In the genomic region with DNA sequence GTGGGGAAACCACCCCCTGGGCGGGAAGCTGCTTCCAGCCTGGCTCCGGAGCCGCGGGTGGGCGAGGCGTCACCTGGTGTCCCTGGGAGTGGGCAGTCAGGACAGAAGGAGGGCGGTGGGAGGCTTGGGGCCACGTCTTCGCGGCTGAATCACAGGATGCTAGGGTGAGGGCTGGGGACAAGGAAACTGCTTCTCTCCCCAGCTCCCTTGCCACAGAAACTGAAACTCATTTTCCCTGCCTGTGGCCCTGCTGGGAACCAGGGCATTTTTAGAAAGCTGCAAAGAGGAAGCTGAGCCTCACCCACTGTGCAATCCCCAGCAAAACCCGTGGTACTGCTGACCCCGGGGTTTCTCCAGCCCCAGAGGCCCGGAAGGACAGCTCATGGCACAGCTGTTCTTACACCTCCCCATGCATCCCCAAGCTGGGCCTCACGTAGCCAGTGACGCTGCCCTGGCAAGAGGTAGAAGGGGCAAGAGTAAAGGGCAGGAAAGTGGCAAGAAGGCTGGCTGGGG, we compare ENCODE assay signal across 8 cellular contexts. TPM values are rescaled to one million over a fixed set of nuclear protein-coding genes. Genes with fewer than 3 reads are reported as not detected.
A peak's percentile ranks its signal among the peaks of the same experiment; 100 is the strongest.
DNase-seq lines count a peak whose midpoint lies in the region; ATAC-seq, FAIRE-seq and TF ChIP-seq lines count a peak whose summit lies in the region.

No MANE protein-coding gene starts in this region.

- no peaks in the 10 kb centered on the region for H3K4me1 ChIP-seq in urinary bladder (ENCODE audit: insufficient read depth)

- H3K36me3 Mint-ChIP-seq in naive thymus-derived CD8-positive, alpha-beta T cell: no peaks in the 10 kb centered on the region

- H3K36me3 ChIP-seq in urinary bladder (ENCODE audit: insufficient read depth): no peaks in the 10 kb centered on the region

- H3K27ac ChIP-seq in urinary bladder (ENCODE audit: low read depth): peak overlapping the region; percentile 41

- ATAC-seq in GM19395 (IDR thresholded peaks at IDR 0.05; ENCODE audit: unreplicated experiment): peak; percentile 40
- ATAC-seq in naive thymus-derived CD8-positive, alpha-beta T cell: peak; percentile 44 to 56

- peak; percentile 94 for DNase-seq in CD1c-positive myeloid dendritic cell (ENCODE audit: extremely low spot score)
- peak; percentile 69 for DNase-seq in HTR-8/SVneo (ENCODE audit: insufficient read length, low spot score)
- DNase-seq in activated CD4-positive, alpha-beta T cell treated with anti-CD3 and anti-CD28 coated beads, Interleukin-2, amount 50 U/mL, for 48 hours: peak; percentile 69 to 72
- DNase-seq in epithelial cell of esophagus (ENCODE audit: low read depth): peak; percentile 71
- peak in 3 of 10 donors; percentile 35 to 43 (median 41) for DNase-seq in naive thymus-derived CD8-positive, alpha-beta T cell
- no peak for DNase-seq in NCI-H2196 (lab: John Stamatoyannopoulos, UW; ENCODE audit: unreplicated experiment)

- H3K9me3 Mint-ChIP-seq in naive thymus-derived CD8-positive, alpha-beta T cell: no peaks in the 10 kb centered on the region

- no peak for FAIRE-seq in HTR-8/SVneo (lab: Jason Lieb, UNC)

- H3K4me3 ChIP-seq in epithelial cell of esophagus (ENCODE audit: low read length): no peak overlapping the region
- H3K4me3 ChIP-seq in urinary bladder (ENCODE audit: low read depth, low read length): no peak overlapping the region

- peaks cover 21 to 88% (median 54%) of the 10 kb centered on the region in 4 donors for H3K4me1 Mint-ChIP-seq in naive thymus-derived CD8-positive, alpha-beta T cell

- H3K27ac Mint-ChIP-seq in naive thymus-derived CD8-positive, alpha-beta T cell: peak overlapping the region; percentile 66 to 96 (median 91)

- WGBS in urinary bladder: 36% methylated on average over 15 of the region's 15 CpGs

- no peak for TF ChIP-seq CTCF in epithelial cell of esophagus (IDR thresholded peaks at IDR 0.05; ENCODE audit: insufficient read depth, low read depth, low read length, missing control alignments)

- no peaks in the 10 kb centered on the region for H3K27me3 Mint-ChIP-seq in naive thymus-derived CD8-positive, alpha-beta T cell

- peak overlapping the region; percentile 76 to 90 (median 83) for H3K4me3 Mint-ChIP-seq in naive thymus-derived CD8-positive, alpha-beta T cell

- POLR2A ChIA-PET in naive thymus-derived CD8-positive, alpha-beta T cell (lab: Charles Lee): interaction anchor here (0.5 to 2.2 kb wide), 13 partner anchors 9 to 1636 kb away, joined by 3 to 13 read pairs (median 3); partner anchors contain the start of genes RHBDF2 and UBE2O

RNA-seq across cellular contexts. Expression of gene RHBDF2, which starts 8.2 kb away (rescaled TPM):
- total RNA-seq in naive thymus-derived CD8-positive, alpha-beta T cell: 10 to 100 TPM; 59.4 to 62.4 TPM
- polyA plus RNA-seq in naive thymus-derived CD8-positive, alpha-beta T cell: 10 to 100 TPM in 1 of 3 donors, 1 to 10 TPM in 2; 4.8 to 10.2 (median 6.2) TPM
- total RNA-seq in urinary bladder: 4.2 TPM
- 17.2 TPM for polyA plus RNA-seq in urinary bladder

RNA-seq across cellular contexts. Expression of gene AANAT, which starts 25.6 kb away (rescaled TPM):
- total RNA-seq in naive thymus-derived CD8-positive, alpha-beta T cell: not detected
- not detected for polyA plus RNA-seq in naive thymus-derived CD8-positive, alpha-beta T cell
- total RNA-seq in urinary bladder: not detected
- not detected for polyA plus RNA-seq in urinary bladder

RNA-seq across cellular contexts. Expression of gene UBE2O, which starts 40.1 kb away (rescaled TPM):
- total RNA-seq in naive thymus-derived CD8-positive, alpha-beta T cell: 10 to 100 TPM; 49.7 to 50.4 TPM
- polyA plus RNA-seq in naive thymus-derived CD8-positive, alpha-beta T cell: 10 to 100 TPM in 2 of 3 donors, 1 to 10 TPM in 1; 8.8 to 14.4 (median 10.6) TPM
- 18.3 TPM for total RNA-seq in urinary bladder
- polyA plus RNA-seq in urinary bladder: 14.0 TPM

RNA-seq across cellular contexts. Expression of gene CYGB, which starts 44.5 kb away (rescaled TPM):
- 1 to 10 TPM in 1 of 2 experiments, under 1 TPM in 1; 0.52 to 2.1 TPM for total RNA-seq in naive thymus-derived CD8-positive, alpha-beta T cell
- polyA plus RNA-seq in naive thymus-derived CD8-positive, alpha-beta T cell: 1 to 10 TPM in 1 of 3 donors, under 1 TPM in 2; 0.40 to 1.0 (median 0.53) TPM
- 14.4 TPM for total RNA-seq in urinary bladder
- polyA plus RNA-seq in urinary bladder: 68.7 TPM

RNA-seq across cellular contexts. Expression of gene PRCD, which starts 46.8 kb away (rescaled TPM):
- total RNA-seq in naive thymus-derived CD8-positive, alpha-beta T cell: 1 to 10 TPM; 4.0 to 5.3 TPM
- polyA plus RNA-seq in naive thymus-derived CD8-positive, alpha-beta T cell: 10 to 100 TPM in 1 of 3 donors, 1 to 10 TPM in 2; 5.0 to 11.4 (median 7.1) TPM
- total RNA-seq in urinary bladder: 7.1 TPM
- polyA plus RNA-seq in urinary bladder: 10.6 TPM

Comparison
In these comparisons a context has a peak if more than half of its experiments do, and no peak if none do; other contexts are left out.
1. RNA of gene RHBDF2, which starts 8.2 kb away (total RNA-seq): 59.4 to 62.4 TPM in naive thymus-derived CD8-positive, alpha-beta T cell; 4.2 TPM in urinary bladder (single experiment); every median in the first group is over 10 times any median in the second.